15 cellular contexts compared by ENCODE assay signal in the genomic region with DNA sequence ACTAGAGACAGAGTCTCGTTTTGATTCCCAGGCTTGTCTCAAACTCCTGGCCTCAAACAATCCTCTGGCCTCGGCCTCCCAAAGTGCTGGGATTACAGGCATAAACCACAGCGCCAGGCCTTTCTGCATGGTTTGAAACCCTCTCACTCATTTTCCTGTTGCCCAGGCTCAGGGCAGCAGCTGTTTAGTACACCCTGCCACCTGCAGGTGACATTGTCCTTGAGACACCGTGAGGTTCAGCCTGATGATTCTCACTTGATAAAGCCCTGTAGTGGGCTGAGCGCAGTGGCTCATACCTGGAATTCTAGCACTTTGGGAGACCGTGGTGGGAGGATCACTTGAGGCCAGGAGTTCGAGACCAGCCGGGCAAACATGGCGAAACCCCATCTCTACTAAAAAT. TPM values are rescaled to one million over a fixed set of nuclear protein-coding genes. Genes with fewer than 3 reads are reported as not detected.
DNase-seq lines count a peak whose midpoint lies in the region; TF ChIP-seq lines count a peak whose summit lies in the region.
"Had no signal": no experiment of that assay in that cellular context is flagged by ENCODE, and none has a peak within 500 bp of the region (broad histone marks: within the 10 kb centered on the region; RNA-seq: fewer than 3 reads in every experiment).

No MANE protein-coding gene starts in this region.

- H3K9me3 ChIP-seq in Caco-2, result no peaks in the 10 kb centered on the region
- no peaks in the 10 kb centered on the region for H3K9me3 ChIP-seq in CD4-positive, alpha-beta memory T cell (ENCODE audit: control insufficient read depth in 1 of 2, low read length in 2 of 2)
- H3K9me3 ChIP-seq in Karpas-422 (ENCODE audit: low read length), result no peaks in the 10 kb centered on the region
- H3K9me3 ChIP-seq: ascending aorta had no signal

- H3K4me3 Mint-ChIP-seq in Caco-2 (ENCODE audit: unreplicated experiment) (no peak overlapping the region), mesothelial cell of epicardium (no peak overlapping the region)
- H3K4me3 Mint-ChIP-seq in CD4-positive, alpha-beta memory T cell, result no peak overlapping the region
- H3K4me3 Mint-ChIP-seq: B cell, natural killer cell had no signal

- H4K20me1 ChIP-seq in Karpas-422 (ENCODE audit: insufficient read depth, low read depth, low read length), result no peaks in the 10 kb centered on the region

- H3K36me3 Mint-ChIP-seq in Caco-2 (ENCODE audit: insufficient read depth, unreplicated experiment) (no peaks in the 10 kb centered on the region), mesothelial cell of epicardium (no peaks in the 10 kb centered on the region)
- H3K36me3 Mint-ChIP-seq in CD4-positive, alpha-beta memory T cell, result peaks cover 36 to 43% of the 10 kb centered on the region in 2 donors

- H3K36me3 ChIP-seq in Caco-2 (ENCODE audit: control insufficient read depth, insufficient read depth, low read length) (no peaks in the 10 kb centered on the region), Karpas-422 (ENCODE audit: insufficient read depth, low read length) (no peaks in the 10 kb centered on the region)
- peaks cover 44% of the 10 kb centered on the region for H3K36me3 ChIP-seq in CD4-positive, alpha-beta memory T cell (ENCODE audit: insufficient read depth, low read length)
- H3K36me3 ChIP-seq: ascending aorta had no signal

- H3K4me1 Mint-ChIP-seq in Caco-2 (ENCODE audit: low read depth, unreplicated experiment), result no peaks in the 10 kb centered on the region
- H3K4me1 Mint-ChIP-seq in CD4-positive, alpha-beta memory T cell, result peaks cover 7 to 18% (median 12%) of the 10 kb centered on the region in 4 donors
- no peaks in the 10 kb centered on the region for H3K4me1 Mint-ChIP-seq in mesothelial cell of epicardium
- H3K4me1 Mint-ChIP-seq: B cell had no signal

- intact Hi-C loops in Caco-2 (cut with micrococcal nuclease; ENCODE audit: unreplicated experiment), result no loop called here
- intact Hi-C loops in CD4-positive, alpha-beta memory T cell (cut with micrococcal nuclease), result no loop called here

- H3K9ac ChIP-seq in Karpas-422 (ENCODE audit: low read length), result no peak overlapping the region

- TF ChIP-seq CTCF in 22Rv1 (IDR thresholded peaks at IDR 0.05), result peak; percentile 38
- TF ChIP-seq CTCF in Caco-2 (IDR thresholded peaks at IDR 0.05; ENCODE audit: insufficient read depth in 1 of 2, low read depth in 1 of 2, low read length in 1 of 2, severe bottlenecking in 1 of 2, unreplicated experiment in 1 of 2), result peak; percentile 27 to 45
- TF ChIP-seq CTCF in choroid plexus epithelial cell (conservative IDR thresholded peaks at IDR 0.05; ENCODE audit: low read depth, low read length), result peak; percentile 10
- no peak for TF ChIP-seq CTCF in mesothelial cell of epicardium (IDR thresholded peaks at IDR 0.05; ENCODE audit: unreplicated experiment)

- H3K27me3 Mint-ChIP-seq in Caco-2 (ENCODE audit: insufficient read depth, unreplicated experiment), result no peaks in the 10 kb centered on the region
- no peaks in the 10 kb centered on the region for H3K27me3 Mint-ChIP-seq in CD4-positive, alpha-beta memory T cell
- H3K27me3 Mint-ChIP-seq in mesothelial cell of epicardium (ENCODE audit: low read depth), result peaks cover 6% of the 10 kb centered on the region
- H3K27me3 Mint-ChIP-seq: B cell had no signal

- CTCF ChIA-PET in Caco-2 (lab: Charles Lee), result interaction anchor here (0.6 kb wide), 1 partner anchor 74 kb away, joined by 11 read pairs; no protein-coding TSS in a partner anchor
- CTCF ChIA-PET in CD4-positive, alpha-beta memory T cell (lab: Charles Lee; ENCODE audit: partially characterized antibody), result no interaction called here

- H3K9me3 Mint-ChIP-seq in Caco-2 (ENCODE audit: unreplicated experiment), result no peaks in the 10 kb centered on the region
- H3K9me3 Mint-ChIP-seq in CD4-positive, alpha-beta memory T cell, result no peaks in the 10 kb centered on the region
- H3K9me3 Mint-ChIP-seq in mesothelial cell of epicardium, result no peaks in the 10 kb centered on the region
- H3K9me3 Mint-ChIP-seq: natural killer cell had no signal

- DNase-seq in Caco-2 (peak in 1 of 2 experiments; percentile 34), NCI-H2171 (lab: John Stamatoyannopoulos, UW) (peak; percentile 29), choroid plexus epithelial cell (ENCODE audit: low read depth) (no peak), Karpas-422 (no peak), mesothelial cell of epicardium (ENCODE audit: low spot score in 2 of 2, unreplicated experiment in 2 of 2) (no peak)
- no peak for DNase-seq in CD4-positive, alpha-beta memory T cell
- DNase-seq: activated gamma-delta T cell, erythroblast, GOT3, natural killer cell had no signal

- no peaks in the 10 kb centered on the region for H3K9me2 ChIP-seq in Karpas-422 (replicated peaks; ENCODE audit: insufficient read depth, low read length)

- BruUV-seq in Caco-2 (replicated peaks; lab: Mats Ljungman, UMichigan), result no TSS peak

- H3K4me1 ChIP-seq in Caco-2 (no peaks in the 10 kb centered on the region), Karpas-422 (ENCODE audit: low read length) (no peaks in the 10 kb centered on the region)
- peaks cover 11% of the 10 kb centered on the region for H3K4me1 ChIP-seq in CD4-positive, alpha-beta memory T cell (ENCODE audit: insufficient read depth, low read length)
- H3K4me1 ChIP-seq: ascending aorta had no signal

- H3K27ac Mint-ChIP-seq in Caco-2 (ENCODE audit: unreplicated experiment), result no peak overlapping the region
- H3K27ac Mint-ChIP-seq in CD4-positive, alpha-beta memory T cell, result peak overlapping the region in 3 of 7 donors; percentile 21 to 53 (median 51)
- H3K27ac Mint-ChIP-seq in mesothelial cell of epicardium, result no peak overlapping the region
- H3K27ac Mint-ChIP-seq: B cell had no signal

- POLR2A ChIA-PET in Caco-2 (lab: Charles Lee), result no interaction called here
- POLR2A ChIA-PET in CD4-positive, alpha-beta memory T cell (lab: Charles Lee; ENCODE audit: partially characterized antibody), result interaction anchor here (1.0 kb wide), 1 partner anchor 35 kb away, joined by 3 read pairs; no protein-coding TSS in a partner anchor

- H3K27ac ChIP-seq in 22Rv1 (no peak overlapping the region), Karpas-422 (ENCODE audit: low read length) (no peak overlapping the region)
- H3K27ac ChIP-seq in CD4-positive, alpha-beta memory T cell (ENCODE audit: low read depth, low read length), result no peak overlapping the region
- H3K27ac ChIP-seq: ascending aorta, coronary artery had no signal

- no peak overlapping the region for H3K4me2 ChIP-seq in Karpas-422 (ENCODE audit: low read depth, low read length, poor library complexity, severe bottlenecking)

- H3K4me3 ChIP-seq in Caco-2 (ENCODE audit: low read depth, low read length) (no peak overlapping the region), choroid plexus epithelial cell (ENCODE audit: low read depth, low read length) (no peak overlapping the region), Karpas-422 (ENCODE audit: low read length) (no peak overlapping the region)
- no peak overlapping the region for H3K4me3 ChIP-seq in CD4-positive, alpha-beta memory T cell (ENCODE audit: low read length in 2 of 2)
- H3K4me3 ChIP-seq: ascending aorta, coronary artery had no signal

- no peaks in the 10 kb centered on the region for H3K79me2 ChIP-seq in Karpas-422 (ENCODE audit: low read length)

- H3K27me3 ChIP-seq in Caco-2 (replicated peaks; ENCODE audit: control insufficient read depth, insufficient read depth, low read length) (no peaks in the 10 kb centered on the region), Karpas-422 (ENCODE audit: low read length) (no peaks in the 10 kb centered on the region)
- H3K27me3 ChIP-seq in CD4-positive, alpha-beta memory T cell (ENCODE audit: insufficient read depth, low read length), result no peaks in the 10 kb centered on the region
- H3K27me3 ChIP-seq: ascending aorta had no signal

- H2AFZ ChIP-seq in Karpas-422 (ENCODE audit: low read length), result no peak overlapping the region

RNA-seq across cellular contexts. Expression of gene IL12RB1, which starts 12.5 kb away (rescaled TPM):
- not detected in 2 replicates for total RNA-seq in Caco-2 (2022)
- total RNA-seq in CD4-positive, alpha-beta memory T cell, result 10 to 100 TPM; 39.3 to 42.1 TPM
- polyA plus RNA-seq in CD4-positive, alpha-beta memory T cell, result 10 to 100 TPM; 35.0 to 55.1 TPM
- 6.1 and 9.6 TPM in 2 replicates for total RNA-seq in Karpas-422 (2014; rRNA removed; shearing (Covaris generic); ENCODE audit: low replicate concordance)
- not detected in 3 replicates for total RNA-seq in mesothelial cell of epicardium
- total RNA-seq: renal cortical epithelial cell had no signal

RNA-seq across cellular contexts. Expression of gene MAST3, which starts 23.4 kb away (rescaled TPM):
- 8.0 and 8.2 TPM in 2 replicates for total RNA-seq in Caco-2 (2022)
- total RNA-seq in CD4-positive, alpha-beta memory T cell, result 10 to 100 TPM; 51.6 to 53.9 TPM
- polyA plus RNA-seq in CD4-positive, alpha-beta memory T cell, result 10 to 100 TPM in 1 of 2 donors, 1 to 10 TPM in 1; 4.3 to 16.7 TPM
- total RNA-seq in Karpas-422 (2014; rRNA removed; shearing (Covaris generic); ENCODE audit: low replicate concordance), result 7.7 and 17.9 TPM in 2 replicates
- total RNA-seq in mesothelial cell of epicardium, result 15.0 to 17.0 TPM (median 16.0 TPM) in 3 replicates
